Comparison of ENCODE assay signal across 1 cellular context in genomic region chr19:2416321-2417097, GRCh38.
A peak's percentile ranks its signal among the peaks of the same experiment; 100 is the strongest.
TF ChIP-seq lines count a peak whose summit lies in the region.

No MANE protein-coding gene starts in this region.

TF ChIP-seq in HepG2, 621 proteins besides CTCF, POLR2A, EP300 and RAD21 (continued from another document and continues in another):
- TF ChIP-seq, protein P1, sequence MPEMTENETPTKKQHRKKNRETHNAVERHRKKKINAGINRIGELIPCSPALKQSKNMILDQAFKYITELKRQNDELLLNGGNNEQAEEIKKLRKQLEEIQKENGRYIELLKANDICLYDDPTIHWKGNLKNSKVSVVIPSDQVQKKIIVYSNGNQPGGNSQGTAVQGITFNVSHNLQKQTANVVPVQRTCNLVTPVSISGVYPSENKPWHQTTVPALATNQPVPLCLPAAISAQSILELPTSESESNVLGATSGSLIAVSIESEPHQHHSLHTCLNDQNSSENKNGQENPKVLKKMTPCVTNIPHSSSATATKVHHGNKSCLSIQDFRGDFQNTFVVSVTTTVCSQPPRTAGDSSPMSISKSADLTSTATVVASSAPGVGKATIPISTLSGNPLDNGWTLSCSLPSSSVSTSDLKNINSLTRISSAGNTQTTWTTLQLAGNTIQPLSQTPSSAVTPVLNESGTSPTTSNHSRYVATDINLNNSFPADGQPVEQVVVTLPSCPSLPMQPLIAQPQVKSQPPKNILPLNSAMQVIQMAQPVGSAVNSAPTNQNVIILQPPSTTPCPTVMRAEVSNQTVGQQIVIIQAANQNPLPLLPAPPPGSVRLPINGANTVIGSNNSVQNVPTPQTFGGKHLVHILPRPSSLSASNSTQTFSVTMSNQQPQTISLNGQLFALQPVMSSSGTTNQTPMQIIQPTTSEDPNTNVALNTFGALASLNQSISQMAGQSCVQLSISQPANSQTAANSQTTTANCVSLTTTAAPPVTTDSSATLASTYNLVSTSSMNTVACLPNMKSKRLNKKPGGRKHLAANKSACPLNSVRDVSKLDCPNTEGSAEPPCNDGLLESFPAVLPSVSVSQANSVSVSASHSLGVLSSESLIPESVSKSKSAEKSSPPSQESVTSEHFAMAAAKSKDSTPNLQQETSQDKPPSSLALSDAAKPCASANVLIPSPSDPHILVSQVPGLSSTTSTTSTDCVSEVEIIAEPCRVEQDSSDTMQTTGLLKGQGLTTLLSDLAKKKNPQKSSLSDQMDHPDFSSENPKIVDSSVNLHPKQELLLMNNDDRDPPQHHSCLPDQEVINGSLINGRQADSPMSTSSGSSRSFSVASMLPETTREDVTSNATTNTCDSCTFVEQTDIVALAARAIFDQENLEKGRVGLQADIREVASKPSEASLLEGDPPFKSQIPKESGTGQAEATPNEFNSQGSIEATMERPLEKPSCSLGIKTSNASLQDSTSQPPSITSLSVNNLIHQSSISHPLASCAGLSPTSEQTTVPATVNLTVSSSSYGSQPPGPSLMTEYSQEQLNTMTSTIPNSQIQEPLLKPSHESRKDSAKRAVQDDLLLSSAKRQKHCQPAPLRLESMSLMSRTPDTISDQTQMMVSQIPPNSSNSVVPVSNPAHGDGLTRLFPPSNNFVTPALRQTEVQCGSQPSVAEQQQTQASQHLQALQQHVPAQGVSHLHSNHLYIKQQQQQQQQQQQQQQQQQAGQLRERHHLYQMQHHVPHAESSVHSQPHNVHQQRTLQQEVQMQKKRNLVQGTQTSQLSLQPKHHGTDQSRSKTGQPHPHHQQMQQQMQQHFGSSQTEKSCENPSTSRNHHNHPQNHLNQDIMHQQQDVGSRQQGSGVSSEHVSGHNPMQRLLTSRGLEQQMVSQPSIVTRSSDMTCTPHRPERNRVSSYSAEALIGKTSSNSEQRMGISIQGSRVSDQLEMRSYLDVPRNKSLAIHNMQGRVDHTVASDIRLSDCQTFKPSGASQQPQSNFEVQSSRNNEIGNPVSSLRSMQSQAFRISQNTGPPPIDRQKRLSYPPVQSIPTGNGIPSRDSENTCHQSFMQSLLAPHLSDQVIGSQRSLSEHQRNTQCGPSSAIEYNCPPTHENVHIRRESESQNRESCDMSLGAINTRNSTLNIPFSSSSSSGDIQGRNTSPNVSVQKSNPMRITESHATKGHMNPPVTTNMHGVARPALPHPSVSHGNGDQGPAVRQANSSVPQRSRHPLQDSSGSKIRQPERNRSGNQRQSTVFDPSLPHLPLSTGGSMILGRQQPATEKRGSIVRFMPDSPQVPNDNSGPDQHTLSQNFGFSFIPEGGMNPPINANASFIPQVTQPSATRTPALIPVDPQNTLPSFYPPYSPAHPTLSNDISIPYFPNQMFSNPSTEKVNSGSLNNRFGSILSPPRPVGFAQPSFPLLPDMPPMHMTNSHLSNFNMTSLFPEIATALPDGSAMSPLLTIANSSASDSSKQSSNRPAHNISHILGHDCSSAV (CRISPR knock-in tag; IDR thresholded peaks at IDR 0.05; ENCODE audit: borderline replicate concordance) = 0 out of 2 replicates have a peak, but pooled peaks have one; percentile 54
- TF ChIP-seq CBFB (CRISPR knock-in tag; IDR thresholded peaks at IDR 0.05) = no peak
- TF ChIP-seq, protein P2, sequence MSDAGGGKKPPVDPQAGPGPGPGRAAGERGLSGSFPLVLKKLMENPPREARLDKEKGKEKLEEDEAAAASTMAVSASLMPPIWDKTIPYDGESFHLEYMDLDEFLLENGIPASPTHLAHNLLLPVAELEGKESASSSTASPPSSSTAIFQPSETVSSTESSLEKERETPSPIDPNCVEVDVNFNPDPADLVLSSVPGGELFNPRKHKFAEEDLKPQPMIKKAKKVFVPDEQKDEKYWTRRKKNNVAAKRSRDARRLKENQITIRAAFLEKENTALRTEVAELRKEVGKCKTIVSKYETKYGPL (CRISPR knock-in tag; IDR thresholded peaks at IDR 0.05) = no peak
- no peak for TF ChIP-seq SRSF4 (IDR thresholded peaks at IDR 0.05; ENCODE audit: low read depth, low read length, poor library complexity, severe bottlenecking)
- 0 out of 2 replicates have a peak, but pooled peaks have one; percentile 75 for TF ChIP-seq MED13 (CRISPR knock-in tag; IDR thresholded peaks at IDR 0.05)
- no peak for TF ChIP-seq ZNF337 (CRISPR knock-in tag; IDR thresholded peaks at IDR 0.05; ENCODE audit: borderline replicate concordance, low read depth)
- peak; percentile 67; the same call in 1 of the 2 replicates for TF ChIP-seq HIVEP1 (CRISPR knock-in tag; IDR thresholded peaks at IDR 0.05)
- TF ChIP-seq CEBPG (CRISPR knock-in tag; IDR thresholded peaks at IDR 0.05) = peak; percentile 61
- TF ChIP-seq SATB2 (CRISPR knock-in tag; IDR thresholded peaks at IDR 0.05) = no peak
- 0 out of 2 replicates have a peak, but pooled peaks have one; percentile 61 for TF ChIP-seq ZNF670 (CRISPR knock-in tag; IDR thresholded peaks at IDR 0.05; ENCODE audit: borderline replicate concordance)
- 0 out of 2 replicates have a peak, but pooled peaks have one; percentile 44 for TF ChIP-seq RBAK (CRISPR knock-in tag; IDR thresholded peaks at IDR 0.05)
- no peak for TF ChIP-seq TBP (CRISPR knock-in tag; IDR thresholded peaks at IDR 0.05)
- TF ChIP-seq ZNF326 (CRISPR knock-in tag; IDR thresholded peaks at IDR 0.05; ENCODE audit: borderline replicate concordance) = peak; percentile 80; the same call in 1 of the 2 replicates
- TF ChIP-seq MTA3 (CRISPR knock-in tag; IDR thresholded peaks at IDR 0.05) = no peak
- TF ChIP-seq, protein P3, sequence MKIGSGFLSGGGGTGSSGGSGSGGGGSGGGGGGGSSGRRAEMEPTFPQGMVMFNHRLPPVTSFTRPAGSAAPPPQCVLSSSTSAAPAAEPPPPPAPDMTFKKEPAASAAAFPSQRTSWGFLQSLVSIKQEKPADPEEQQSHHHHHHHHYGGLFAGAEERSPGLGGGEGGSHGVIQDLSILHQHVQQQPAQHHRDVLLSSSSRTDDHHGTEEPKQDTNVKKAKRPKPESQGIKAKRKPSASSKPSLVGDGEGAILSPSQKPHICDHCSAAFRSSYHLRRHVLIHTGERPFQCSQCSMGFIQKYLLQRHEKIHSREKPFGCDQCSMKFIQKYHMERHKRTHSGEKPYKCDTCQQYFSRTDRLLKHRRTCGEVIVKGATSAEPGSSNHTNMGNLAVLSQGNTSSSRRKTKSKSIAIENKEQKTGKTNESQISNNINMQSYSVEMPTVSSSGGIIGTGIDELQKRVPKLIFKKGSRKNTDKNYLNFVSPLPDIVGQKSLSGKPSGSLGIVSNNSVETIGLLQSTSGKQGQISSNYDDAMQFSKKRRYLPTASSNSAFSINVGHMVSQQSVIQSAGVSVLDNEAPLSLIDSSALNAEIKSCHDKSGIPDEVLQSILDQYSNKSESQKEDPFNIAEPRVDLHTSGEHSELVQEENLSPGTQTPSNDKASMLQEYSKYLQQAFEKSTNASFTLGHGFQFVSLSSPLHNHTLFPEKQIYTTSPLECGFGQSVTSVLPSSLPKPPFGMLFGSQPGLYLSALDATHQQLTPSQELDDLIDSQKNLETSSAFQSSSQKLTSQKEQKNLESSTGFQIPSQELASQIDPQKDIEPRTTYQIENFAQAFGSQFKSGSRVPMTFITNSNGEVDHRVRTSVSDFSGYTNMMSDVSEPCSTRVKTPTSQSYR (CRISPR knock-in tag; IDR thresholded peaks at IDR 0.05; ENCODE audit: borderline replicate concordance) = peak; percentile 85; the same call in 1 of the 2 replicates
- no peak for TF ChIP-seq NFE2L1 (CRISPR knock-in tag; IDR thresholded peaks at IDR 0.05; ENCODE audit: borderline replicate concordance)
- no peak for TF ChIP-seq MLLT10 (CRISPR knock-in tag; IDR thresholded peaks at IDR 0.05)
- no peak; the same call in 1 of the 2 replicates for TF ChIP-seq ELF4 (CRISPR knock-in tag; IDR thresholded peaks at IDR 0.05; ENCODE audit: borderline replicate concordance)
- 0 out of 2 replicates have a peak, but pooled peaks have one; percentile 9 for TF ChIP-seq ZNF878 (CRISPR knock-in tag; IDR thresholded peaks at IDR 0.05)
- no peak for TF ChIP-seq SP1 (IDR thresholded peaks at IDR 0.05)
- TF ChIP-seq SP1 (CRISPR knock-in tag; IDR thresholded peaks at IDR 0.05) = peak; percentile 45; the same call in 1 of the 2 replicates
- peak; percentile 74 for TF ChIP-seq ZFY (CRISPR knock-in tag; IDR thresholded peaks at IDR 0.05)
- TF ChIP-seq, protein P4, sequence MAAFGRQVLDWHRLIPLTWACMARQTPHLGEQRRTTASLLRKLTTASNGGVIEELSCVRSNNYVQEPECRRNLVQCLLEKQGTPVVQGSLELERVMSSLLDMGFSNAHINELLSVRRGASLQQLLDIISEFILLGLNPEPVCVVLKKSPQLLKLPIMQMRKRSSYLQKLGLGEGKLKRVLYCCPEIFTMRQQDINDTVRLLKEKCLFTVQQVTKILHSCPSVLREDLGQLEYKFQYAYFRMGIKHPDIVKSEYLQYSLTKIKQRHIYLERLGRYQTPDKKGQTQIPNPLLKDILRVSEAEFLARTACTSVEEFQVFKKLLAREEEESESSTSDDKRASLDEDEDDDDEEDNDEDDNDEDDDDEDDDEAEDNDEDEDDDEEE (CRISPR knock-in tag; IDR thresholded peaks at IDR 0.05) = peak; percentile 48; the same call in 1 of the 2 replicates
- peak; percentile 71; the same call in 1 of the 2 replicates for TF ChIP-seq ZNF615 (CRISPR knock-in tag; IDR thresholded peaks at IDR 0.05; ENCODE audit: borderline replicate concordance)
- peak; percentile 60 for TF ChIP-seq ZNF781 (CRISPR knock-in tag; IDR thresholded peaks at IDR 0.05; ENCODE audit: borderline replicate concordance, not compliant biosample characterization)
- TF ChIP-seq SRSF1 (optimal IDR thresholded peaks at IDR 0.05; ENCODE audit: low read depth, low read length) = no peak
- TF ChIP-seq, protein P5, sequence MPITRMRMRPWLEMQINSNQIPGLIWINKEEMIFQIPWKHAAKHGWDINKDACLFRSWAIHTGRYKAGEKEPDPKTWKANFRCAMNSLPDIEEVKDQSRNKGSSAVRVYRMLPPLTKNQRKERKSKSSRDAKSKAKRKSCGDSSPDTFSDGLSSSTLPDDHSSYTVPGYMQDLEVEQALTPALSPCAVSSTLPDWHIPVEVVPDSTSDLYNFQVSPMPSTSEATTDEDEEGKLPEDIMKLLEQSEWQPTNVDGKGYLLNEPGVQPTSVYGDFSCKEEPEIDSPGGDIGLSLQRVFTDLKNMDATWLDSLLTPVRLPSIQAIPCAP (CRISPR knock-in tag; IDR thresholded peaks at IDR 0.05; ENCODE audit: low read depth) = no peak
- TF ChIP-seq, protein P6, sequence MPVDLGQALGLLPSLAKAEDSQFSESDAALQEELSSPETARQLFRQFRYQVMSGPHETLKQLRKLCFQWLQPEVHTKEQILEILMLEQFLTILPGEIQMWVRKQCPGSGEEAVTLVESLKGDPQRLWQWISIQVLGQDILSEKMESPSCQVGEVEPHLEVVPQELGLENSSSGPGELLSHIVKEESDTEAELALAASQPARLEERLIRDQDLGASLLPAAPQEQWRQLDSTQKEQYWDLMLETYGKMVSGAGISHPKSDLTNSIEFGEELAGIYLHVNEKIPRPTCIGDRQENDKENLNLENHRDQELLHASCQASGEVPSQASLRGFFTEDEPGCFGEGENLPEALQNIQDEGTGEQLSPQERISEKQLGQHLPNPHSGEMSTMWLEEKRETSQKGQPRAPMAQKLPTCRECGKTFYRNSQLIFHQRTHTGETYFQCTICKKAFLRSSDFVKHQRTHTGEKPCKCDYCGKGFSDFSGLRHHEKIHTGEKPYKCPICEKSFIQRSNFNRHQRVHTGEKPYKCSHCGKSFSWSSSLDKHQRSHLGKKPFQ (CRISPR knock-in tag; IDR thresholded peaks at IDR 0.05; ENCODE audit: insufficient replicate concordance) = no peak
- TF ChIP-seq ZC3H13 (CRISPR knock-in tag; IDR thresholded peaks at IDR 0.05) = 0 out of 2 replicates have a peak, but pooled peaks have one; percentile 49
- TF ChIP-seq ZNF224 (CRISPR knock-in tag; IDR thresholded peaks at IDR 0.05) = no peak
- peak; percentile 87 for TF ChIP-seq ERF (CRISPR knock-in tag; IDR thresholded peaks at IDR 0.05)
- TF ChIP-seq, protein P7, sequence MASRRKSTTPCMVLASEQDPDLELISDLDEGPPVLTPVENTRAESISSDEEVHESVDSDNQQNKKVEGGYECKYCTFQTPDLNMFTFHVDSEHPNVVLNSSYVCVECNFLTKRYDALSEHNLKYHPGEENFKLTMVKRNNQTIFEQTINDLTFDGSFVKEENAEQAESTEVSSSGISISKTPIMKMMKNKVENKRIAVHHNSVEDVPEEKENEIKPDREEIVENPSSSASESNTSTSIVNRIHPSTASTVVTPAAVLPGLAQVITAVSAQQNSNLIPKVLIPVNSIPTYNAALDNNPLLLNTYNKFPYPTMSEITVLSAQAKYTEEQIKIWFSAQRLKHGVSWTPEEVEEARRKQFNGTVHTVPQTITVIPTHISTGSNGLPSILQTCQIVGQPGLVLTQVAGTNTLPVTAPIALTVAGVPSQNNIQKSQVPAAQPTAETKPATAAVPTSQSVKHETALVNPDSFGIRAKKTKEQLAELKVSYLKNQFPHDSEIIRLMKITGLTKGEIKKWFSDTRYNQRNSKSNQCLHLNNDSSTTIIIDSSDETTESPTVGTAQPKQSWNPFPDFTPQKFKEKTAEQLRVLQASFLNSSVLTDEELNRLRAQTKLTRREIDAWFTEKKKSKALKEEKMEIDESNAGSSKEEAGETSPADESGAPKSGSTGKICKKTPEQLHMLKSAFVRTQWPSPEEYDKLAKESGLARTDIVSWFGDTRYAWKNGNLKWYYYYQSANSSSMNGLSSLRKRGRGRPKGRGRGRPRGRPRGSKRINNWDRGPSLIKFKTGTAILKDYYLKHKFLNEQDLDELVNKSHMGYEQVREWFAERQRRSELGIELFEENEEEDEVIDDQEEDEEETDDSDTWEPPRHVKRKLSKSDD (CRISPR knock-in tag; IDR thresholded peaks at IDR 0.05; ENCODE audit: low read depth) = no peak; the same call in 1 of the 2 replicates
- no peak for TF ChIP-seq NONO (IDR thresholded peaks at IDR 0.05)
- peak; percentile 74 for TF ChIP-seq NONO (CRISPR knock-in tag; conservative IDR thresholded peaks at IDR 0.05)
- no peak for TF ChIP-seq MBNL3 (CRISPR knock-in tag; conservative IDR thresholded peaks at IDR 0.05)
- no peak for TF ChIP-seq ZNF841 (CRISPR knock-in tag; IDR thresholded peaks at IDR 0.05; ENCODE audit: borderline replicate concordance)
- TF ChIP-seq ZXDC (CRISPR knock-in tag; IDR thresholded peaks at IDR 0.05) = no peak; the same call in 1 of the 2 replicates
- TF ChIP-seq PAWR (CRISPR knock-in tag; IDR thresholded peaks at IDR 0.05; ENCODE audit: borderline replicate concordance) = no peak
- TF ChIP-seq HNRNPH1 (optimal IDR thresholded peaks at IDR 0.05; ENCODE audit: low read depth, low read length) = no peak
